In the genomic region with DNA sequence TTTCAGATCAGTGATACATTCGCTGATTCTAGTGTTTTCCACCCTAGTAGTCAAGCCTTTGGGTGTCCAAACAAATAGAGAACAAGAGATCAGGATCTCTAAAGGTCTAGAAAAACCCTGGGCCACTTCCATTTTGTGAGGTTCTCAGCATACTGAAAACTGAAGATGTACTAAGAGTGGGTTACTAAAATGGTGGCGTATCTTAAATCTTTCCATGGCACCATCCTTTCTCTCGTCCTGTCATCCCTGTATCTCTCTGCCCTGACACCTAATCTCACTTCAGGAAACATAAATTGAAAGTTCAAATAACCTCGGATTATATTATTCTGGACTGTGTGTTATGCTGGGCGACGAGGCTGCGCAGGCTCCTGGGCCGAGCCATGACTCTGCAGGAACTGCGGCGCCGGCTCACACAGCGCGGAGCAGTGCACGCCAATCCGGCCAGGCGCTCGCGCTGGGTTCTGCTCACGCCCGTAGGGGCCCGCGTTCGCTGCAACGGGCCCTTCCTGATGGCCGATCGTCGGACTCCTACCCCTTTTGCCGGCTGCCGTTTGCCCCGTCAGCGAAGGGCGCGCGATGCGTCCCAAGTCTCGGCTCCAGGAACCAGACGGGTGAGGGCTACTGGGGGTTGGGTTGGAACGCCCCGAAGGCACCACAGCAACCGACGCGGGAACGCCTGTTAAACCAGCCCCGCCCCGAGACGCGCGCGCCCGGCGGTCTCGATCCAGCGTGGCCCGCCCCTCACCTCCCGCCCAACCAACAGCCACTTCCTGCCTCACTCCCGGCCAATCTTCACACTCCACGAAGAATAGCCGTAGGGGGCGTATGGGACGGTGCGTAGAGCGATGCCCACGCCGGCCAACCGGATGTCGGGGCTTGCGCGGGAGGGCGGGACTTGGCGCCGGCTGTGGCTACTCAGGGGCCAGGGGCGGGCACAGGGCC, we compare ENCODE assay signal across 8 cellular contexts. TPM values are rescaled to one million over a fixed set of nuclear protein-coding genes. Genes with fewer than 3 reads are reported as not detected.
DNase-seq lines count a peak whose midpoint lies in the region; TF ChIP-seq lines count a peak whose summit lies in the region.

No MANE protein-coding gene starts in this region.

- no peak for TF ChIP-seq EP300 in suprapubic skin (IDR thresholded peaks at IDR 0.05)

- TF ChIP-seq CTCF in HFFc6 (IDR thresholded peaks at IDR 0.05) (peak; percentile 43), suprapubic skin (IDR thresholded peaks at IDR 0.05) (peak in 1 of 2 donors; percentile 14)

- peaks cover 32% of the 10 kb centered on the region for H3K4me1 Mint-ChIP-seq in HFFc6 (ENCODE audit: low read depth)
- peaks cover 43% of the 10 kb centered on the region for H3K4me1 Mint-ChIP-seq in activated naive CD4-positive, alpha-beta T cell treated with anti-CD3 and anti-CD28 coated beads, Interleukin-2, amount 50 U/mL, for 24 hours

- peak; percentile 73 to 78 for TF ChIP-seq POLR2A in suprapubic skin (IDR thresholded peaks at IDR 0.05)

- H3K27me3 ChIP-seq in suprapubic skin = no peaks in the 10 kb centered on the region

- no peaks in the 10 kb centered on the region for H3K9me3 Mint-ChIP-seq in HFFc6
- no peaks in the 10 kb centered on the region for H3K9me3 Mint-ChIP-seq in activated naive CD4-positive, alpha-beta T cell treated with anti-CD3 and anti-CD28 coated beads, Interleukin-2, amount 50 U/mL, for 24 hours

- H3K27ac ChIP-seq in suprapubic skin = peak overlapping the region; percentile 99

- peaks cover 23% of the 10 kb centered on the region for H3K36me3 Mint-ChIP-seq in HFFc6 (ENCODE audit: low read depth)
- H3K36me3 Mint-ChIP-seq in activated naive CD4-positive, alpha-beta T cell treated with anti-CD3 and anti-CD28 coated beads, Interleukin-2, amount 50 U/mL, for 24 hours = peaks cover 13% of the 10 kb centered on the region

- H3K27me3 Mint-ChIP-seq in HFFc6 (ENCODE audit: insufficient read depth) = no peaks in the 10 kb centered on the region
- H3K27me3 Mint-ChIP-seq in activated naive CD4-positive, alpha-beta T cell treated with anti-CD3 and anti-CD28 coated beads, Interleukin-2, amount 50 U/mL, for 24 hours = no peaks in the 10 kb centered on the region

- peaks cover 40% of the 10 kb centered on the region for H3K4me1 ChIP-seq in suprapubic skin

- H3K9me3 ChIP-seq in suprapubic skin = no peaks in the 10 kb centered on the region

- H3K36me3 ChIP-seq in suprapubic skin = peaks cover 2% of the 10 kb centered on the region

- peak overlapping the region; percentile 99 for H3K27ac Mint-ChIP-seq in HFFc6
- H3K27ac Mint-ChIP-seq in activated naive CD4-positive, alpha-beta T cell treated with anti-CD3 and anti-CD28 coated beads, Interleukin-2, amount 50 U/mL, for 24 hours = peak overlapping the region; percentile 99

- DNase-seq in GM04504 (ENCODE audit: low read depth) (peak; percentile 99), HFFc6 (peak; percentile 99), NAMALWA (ENCODE audit: low spot score) (peak; percentile 99), SK-MEL-5 (ENCODE audit: low read depth, low spot score) (peak; percentile 99), globus pallidus (ENCODE audit: low spot score) (peak; percentile 99), nucleus accumbens (lab: John Stamatoyannopoulos, UW) (peak; percentile 83 to 100 (median 99)), suprapubic skin (ENCODE audit: low spot score in 2 of 2) (peak; percentile 99)

- peak overlapping the region; percentile 99 for H3K4me3 Mint-ChIP-seq in HFFc6
- peak overlapping the region; percentile 92 for H3K4me3 Mint-ChIP-seq in activated naive CD4-positive, alpha-beta T cell treated with anti-CD3 and anti-CD28 coated beads, Interleukin-2, amount 50 U/mL, for 24 hours

- in situ Hi-C loops in SK-MEL-5 (cut with HindIII; ENCODE audit: low pct_unique_long_range_greater_than_20kb, low sequenced_read_pairs) = no loop called here

- WGBS in suprapubic skin = 4% methylated on average over 15 of the region's 72 CpGs

- H3K4me3 ChIP-seq in suprapubic skin = peak overlapping the region; percentile 92

RNA-seq across cellular contexts. Expression of gene CANX, which starts 0.5 kb away (rescaled TPM):
- total RNA-seq in HFFc6 (2021; fragmentation: NEBNext Ultra II Directional; extraction: Animal tissue kit (Norgen Biotek cat#: 25700)) = 100 to 1,000 TPM; 698 to 777 (median 770) TPM
- total RNA-seq in SK-MEL-5 (2014; rRNA removed; shearing (Covaris generic)) = 621 and 714 TPM in 2 replicates
- 366 and 459 TPM in 2 replicates for polyA plus RNA-seq in SK-MEL-5 (2015; cell fraction: cytosol; rRNA removed)
- 74.4 and 90.7 TPM in 2 replicates for polyA plus RNA-seq in SK-MEL-5 (2015; cell fraction: nucleus; rRNA removed)
- 100 to 1,000 TPM; 185 to 282 (median 240) TPM for total RNA-seq in suprapubic skin

RNA-seq across cellular contexts. Expression of gene CBY3, which starts 17.4 kb away (rescaled TPM):
- not detected for total RNA-seq in HFFc6 (2021; fragmentation: NEBNext Ultra II Directional; extraction: Animal tissue kit (Norgen Biotek cat#: 25700))
- not detected in 2 replicates for total RNA-seq in SK-MEL-5 (2014; rRNA removed; shearing (Covaris generic))
- 0.75 TPM in 1 of 2 replicates, not detected in the other for polyA plus RNA-seq in SK-MEL-5 (2015; cell fraction: cytosol; rRNA removed)
- not detected in 2 replicates for polyA plus RNA-seq in SK-MEL-5 (2015; cell fraction: nucleus; rRNA removed)
- total RNA-seq in suprapubic skin = not detected

RNA-seq across cellular contexts. Expression of gene MAML1, which starts 34.4 kb away (rescaled TPM):
- 10 to 100 TPM; 14.9 to 17.7 (median 16.5) TPM for total RNA-seq in HFFc6 (2021; fragmentation: NEBNext Ultra II Directional; extraction: Animal tissue kit (Norgen Biotek cat#: 25700))
- total RNA-seq in SK-MEL-5 (2014; rRNA removed; shearing (Covaris generic)) = 5.1 TPM in 2 replicates
- polyA plus RNA-seq in SK-MEL-5 (2015; cell fraction: cytosol; rRNA removed) = 13.5 and 22.3 TPM in 2 replicates
- 9.8 and 16.3 TPM in 2 replicates for polyA plus RNA-seq in SK-MEL-5 (2015; cell fraction: nucleus; rRNA removed)
- total RNA-seq in suprapubic skin = 10 to 100 TPM; 26.5 to 45.0 (median 38.6) TPM

Comparison
In these comparisons a context has a peak if more than half of its experiments do, and no peak if none do; other contexts are left out.
1. Peak in every context shown above with its lines: DNase-seq, H3K4me3 ChIP-seq and H3K27ac ChIP-seq.